32 cellular contexts compared by ENCODE assay signal in genomic region chr2:65263257-65263656, GRCh38.
"Had no signal": no experiment of that assay in that cellular context is flagged by ENCODE, and none has a peak within 500 bp of the region (broad histone marks: within the 10 kb centered on the region; RNA-seq: fewer than 3 reads in every experiment).

No MANE protein-coding gene starts in this region.

- H3K9me3 Mint-ChIP-seq: activated CD4-positive, alpha-beta memory T cell treated with anti-CD3 and anti-CD28 coated beads for 36 hours; activated CD4-positive, alpha-beta T cell treated with anti-CD3 and anti-CD28 coated beads, Interleukin-2, amount 10 ng/mL, durations not matched to agents 24 days and 14 days; activated naive CD4-positive, alpha-beta T cell treated with anti-CD3 and anti-CD28 coated beads, Interleukin-2, amount 10 ng/mL, durations not matched to agents 7 days and 5 days; activated naive CD8-positive, alpha-beta T cell treated with anti-CD3 and anti-CD28 coated beads, Interleukin-2, amount 10 ng/mL, durations not matched to agents 7 days and 5 days; activated T-cell treated with anti-CD3 and anti-CD28 coated beads, Interleukin-2, amount 50 U/mL, for 24 hours; mesothelial cell of epicardium; naive B cell; nephron progenitor cell; stimulated activated memory B cell treated with anti-CD40 and anti-IgM and Interleukin-4, amounts not matched to agents 10 μg/mL and 1 μg/mL and 100 μg/mL, for 72 hours; stimulated activated naive CD8-positive, alpha-beta T cell treated with anti-CD3 and anti-CD28 coated beads, Interleukin-15, amount 100 ng/mL, for 72 hours; T-helper 2 cell treated with Interferon-gamma antibody and Interleukin-4, amounts not matched to agents 5 μg/mL and 100 μg/mL, for 36 hours; type B pancreatic cell had no signal

- ATAC-seq: left colon; sciatic nerve; stimulated activated memory B cell treated with anti-CD40 and anti-IgM and Interleukin-4, amounts not matched to agents 10 μg/mL and 1 μg/mL and 100 μg/mL, for 72 hours; stimulated activated naive CD8-positive, alpha-beta T cell treated with anti-CD3 and anti-CD28 coated beads, Interleukin-15, amount 100 ng/mL, for 72 hours had no signal

- DNase-seq: activated CD4-positive, alpha-beta memory T cell treated with anti-CD3 and anti-CD28 coated beads for 36 hours; activated CD8-positive, alpha-beta memory T cell treated with anti-CD3 and anti-CD28 coated beads, Interleukin-2, amount 50 U/mL, for 4 hours; activated gamma-delta T cell; activated naive CD4-positive, alpha-beta T cell treated with anti-CD3 and anti-CD28 coated beads, Interleukin-2, amount 10 ng/mL, durations not matched to agents 7 days and 5 days; activated naive CD8-positive, alpha-beta T cell treated with anti-CD3 and anti-CD28 coated beads, Interleukin-2, amount 10 ng/mL, durations not matched to agents 7 days and 5 days; activated T-cell treated with anti-CD3 and anti-CD28 coated beads, Interleukin-2, amount 50 U/mL, for 24 hours; brain microvascular endothelial cell; dorsolateral prefrontal cortex; effector memory CD4-positive, alpha-beta T cell; erythroblast; foreskin fibroblast; head of caudate nucleus; hippocampal formation; kidney; left colon; mammary epithelial cell; naive B cell; nephron progenitor cell; ovary; retina; stimulated activated CD4-positive, alpha-beta T cell treated with anti-CD3 and anti-CD28 coated beads, Interleukin-4, amount 100 ng/mL, for 24 hours; stimulated activated naive CD8-positive, alpha-beta T cell treated with anti-CD3 and anti-CD28 coated beads, Interleukin-15, amount 100 ng/mL, for 72 hours; substantia nigra had no signal

- H3K27ac Mint-ChIP-seq: activated CD4-positive, alpha-beta memory T cell treated with anti-CD3 and anti-CD28 coated beads for 36 hours; activated CD4-positive, alpha-beta T cell treated with anti-CD3 and anti-CD28 coated beads, Interleukin-2, amount 10 ng/mL, durations not matched to agents 24 days and 14 days; activated naive CD4-positive, alpha-beta T cell treated with anti-CD3 and anti-CD28 coated beads, Interleukin-2, amount 10 ng/mL, durations not matched to agents 7 days and 5 days; activated naive CD8-positive, alpha-beta T cell treated with anti-CD3 and anti-CD28 coated beads, Interleukin-2, amount 10 ng/mL, durations not matched to agents 7 days and 5 days; mesothelial cell of epicardium; naive B cell; nephron progenitor cell; progenitor cell of endocrine pancreas; stimulated activated memory B cell treated with anti-CD40 and anti-IgM and Interleukin-4, amounts not matched to agents 10 μg/mL and 1 μg/mL and 100 μg/mL, for 72 hours; stimulated activated naive CD8-positive, alpha-beta T cell treated with anti-CD3 and anti-CD28 coated beads, Interleukin-15, amount 100 ng/mL, for 72 hours; type B pancreatic cell had no signal

- FAIRE-seq: kidney had no signal

- H3K27me3 Mint-ChIP-seq: activated CD4-positive, alpha-beta memory T cell treated with anti-CD3 and anti-CD28 coated beads for 36 hours; activated CD4-positive, alpha-beta T cell treated with anti-CD3 and anti-CD28 coated beads, Interleukin-2, amount 10 ng/mL, durations not matched to agents 24 days and 14 days; activated naive CD4-positive, alpha-beta T cell treated with anti-CD3 and anti-CD28 coated beads, Interleukin-2, amount 10 ng/mL, durations not matched to agents 7 days and 5 days; activated naive CD8-positive, alpha-beta T cell treated with anti-CD3 and anti-CD28 coated beads, Interleukin-2, amount 10 ng/mL, durations not matched to agents 7 days and 5 days; activated T-cell treated with anti-CD3 and anti-CD28 coated beads, Interleukin-2, amount 50 U/mL, for 24 hours; naive B cell; progenitor cell of endocrine pancreas; stimulated activated memory B cell treated with anti-CD40 and anti-IgM and Interleukin-4, amounts not matched to agents 10 μg/mL and 1 μg/mL and 100 μg/mL, for 72 hours; stimulated activated naive CD8-positive, alpha-beta T cell treated with anti-CD3 and anti-CD28 coated beads, Interleukin-15, amount 100 ng/mL, for 72 hours; type B pancreatic cell had no signal

- H3K9me3 ChIP-seq: ascending aorta, neutrophil, ovary had no signal

- H3K4me3 Mint-ChIP-seq: activated CD4-positive, alpha-beta memory T cell treated with anti-CD3 and anti-CD28 coated beads for 36 hours; activated CD4-positive, alpha-beta T cell treated with anti-CD3 and anti-CD28 coated beads, Interleukin-2, amount 10 ng/mL, durations not matched to agents 24 days and 14 days; activated naive CD4-positive, alpha-beta T cell treated with anti-CD3 and anti-CD28 coated beads, Interleukin-2, amount 10 ng/mL, durations not matched to agents 7 days and 5 days; activated naive CD8-positive, alpha-beta T cell treated with anti-CD3 and anti-CD28 coated beads, Interleukin-2, amount 10 ng/mL, durations not matched to agents 7 days and 5 days; activated T-cell treated with anti-CD3 and anti-CD28 coated beads, Interleukin-2, amount 50 U/mL, for 24 hours; mesothelial cell of epicardium; naive B cell; nephron progenitor cell; stimulated activated memory B cell treated with anti-CD40 and anti-IgM and Interleukin-4, amounts not matched to agents 10 μg/mL and 1 μg/mL and 100 μg/mL, for 72 hours; stimulated activated naive CD8-positive, alpha-beta T cell treated with anti-CD3 and anti-CD28 coated beads, Interleukin-15, amount 100 ng/mL, for 72 hours; T-helper 2 cell treated with Interferon-gamma antibody and Interleukin-4, amounts not matched to agents 5 μg/mL and 100 μg/mL, for 36 hours; type B pancreatic cell had no signal
